Comparison of ENCODE assay signal across 1 cellular context in the genomic region with DNA sequence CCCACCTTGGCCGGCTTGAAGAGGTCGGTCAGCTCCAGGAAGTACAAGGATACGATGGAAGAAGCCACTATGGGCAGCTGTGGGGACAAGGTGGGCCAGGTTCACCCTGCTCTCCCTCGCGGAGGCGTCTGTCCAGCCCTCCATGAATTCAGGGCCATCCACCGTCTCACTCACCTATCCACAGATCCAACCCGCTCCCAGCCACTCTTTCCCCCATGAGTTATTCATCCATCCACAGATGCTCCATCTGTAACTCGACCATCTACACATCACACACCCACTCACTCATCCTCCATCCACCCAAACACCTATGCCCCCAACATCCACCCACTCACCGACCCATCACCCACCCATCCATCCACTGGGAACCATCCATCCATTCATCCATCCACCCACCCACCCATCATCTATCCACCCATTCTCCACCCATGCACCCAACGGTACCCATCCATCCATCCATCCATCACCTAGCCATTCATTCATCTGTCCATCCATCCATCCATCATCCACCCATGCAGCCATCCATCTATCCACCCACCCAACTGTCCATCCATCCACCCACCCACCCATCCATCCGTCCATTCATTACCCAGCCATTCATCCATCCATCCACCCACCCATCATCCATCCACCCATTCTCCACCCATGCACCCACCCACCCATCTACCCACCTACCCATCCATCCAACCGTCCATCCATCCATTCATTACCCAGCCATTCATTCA.
TF ChIP-seq lines count a peak whose summit lies in the region.

No MANE protein-coding gene starts in this region.

TF ChIP-seq in endothelial cell of umbilical vein, 7 proteins besides CTCF, POLR2A, EP300 and RAD21:
- TF ChIP-seq FOS (IDR thresholded peaks at IDR 0.05; ENCODE audit: borderline replicate concordance, insufficient read depth, low read length) (no peak), MYC (IDR thresholded peaks at IDR 0.05; ENCODE audit: low read depth, low read length) (no peak), JUN (IDR thresholded peaks at IDR 0.05; ENCODE audit: borderline replicate concordance, insufficient read depth, insufficient read length, low read depth) (no peak)
- TF ChIP-seq, protein P1, sequence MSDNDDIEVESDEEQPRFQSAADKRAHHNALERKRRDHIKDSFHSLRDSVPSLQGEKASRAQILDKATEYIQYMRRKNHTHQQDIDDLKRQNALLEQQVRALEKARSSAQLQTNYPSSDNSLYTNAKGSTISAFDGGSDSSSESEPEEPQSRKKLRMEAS (IDR thresholded peaks at IDR 0.05; ENCODE audit: insufficient read depth, insufficient read length) = no peak
